ENCODE assay signal across 8 cellular contexts in genomic region chr4:84258905-84259830, GRCh38.
DNase-seq lines count a peak whose midpoint lies in the region; ATAC-seq and TF ChIP-seq lines count a peak whose summit lies in the region.

No MANE protein-coding gene starts in this region.

- no peaks in the 10 kb centered on the region for H3K36me3 Mint-ChIP-seq in stimulated activated memory B cell treated with anti-CD40 and anti-IgM and Interleukin-4, amounts not matched to agents 10 μg/mL and 1 μg/mL and 100 μg/mL, for 72 hours

- intact Hi-C loops in PC-9 (cut with micrococcal nuclease; ENCODE audit: unreplicated experiment), result loop anchor here (2.0 to 5.0 kb wide), 2 partner anchors 487 to 614 kb away; no protein-coding TSS in a partner anchor

- ATAC-seq in GM18909 (IDR thresholded peaks at IDR 0.05; ENCODE audit: poor library complexity, unreplicated experiment) (peak; percentile 89), HG03060 (IDR thresholded peaks at IDR 0.05; ENCODE audit: low read depth, unreplicated experiment) (peak; percentile 86)
- ATAC-seq in stimulated activated memory B cell treated with anti-CD40 and anti-IgM and Interleukin-4, amounts not matched to agents 10 μg/mL and 1 μg/mL and 100 μg/mL, for 72 hours, result no peak

- H3K9me3 ChIP-seq in BLaER1 (peaks cover 24% of the 10 kb centered on the region), PC-9 (ENCODE audit: insufficient read depth, low read depth) (no peaks in the 10 kb centered on the region)

- BruUV-seq in PC-9 (replicated peaks; lab: Mats Ljungman, UMichigan), result no TSS peak

- H3K9ac ChIP-seq in BLaER1, result no peak overlapping the region

- no peak for DNase-seq in PC-9
- DNase-seq in foreskin melanocyte, result peak; percentile 49
- DNase-seq in RWPE1 (ENCODE audit: low spot score), result no peak
- no peak for DNase-seq in central memory CD4-positive, alpha-beta T cell

- no peaks in the 10 kb centered on the region for H3K4me1 Mint-ChIP-seq in stimulated activated memory B cell treated with anti-CD40 and anti-IgM and Interleukin-4, amounts not matched to agents 10 μg/mL and 1 μg/mL and 100 μg/mL, for 72 hours

- 0 out of 2 replicates have a peak overlapping the region, but pooled peaks have one; percentile 5 for H3K4me2 ChIP-seq in BLaER1
- H3K4me2 ChIP-seq in PC-9, result no peak overlapping the region

- H3K9me3 Mint-ChIP-seq in stimulated activated memory B cell treated with anti-CD40 and anti-IgM and Interleukin-4, amounts not matched to agents 10 μg/mL and 1 μg/mL and 100 μg/mL, for 72 hours, result peaks cover 20% of the 10 kb centered on the region

- H3K4me3 ChIP-seq in BLaER1 (no peak overlapping the region), PC-9 (no peak overlapping the region)

- no peak overlapping the region for H3K4me3 Mint-ChIP-seq in stimulated activated memory B cell treated with anti-CD40 and anti-IgM and Interleukin-4, amounts not matched to agents 10 μg/mL and 1 μg/mL and 100 μg/mL, for 72 hours

- no peaks in the 10 kb centered on the region for H3K27me3 Mint-ChIP-seq in stimulated activated memory B cell treated with anti-CD40 and anti-IgM and Interleukin-4, amounts not matched to agents 10 μg/mL and 1 μg/mL and 100 μg/mL, for 72 hours

- H4K20me1 ChIP-seq in BLaER1, result no peaks in the 10 kb centered on the region
- H4K20me1 ChIP-seq in PC-9 (ENCODE audit: insufficient read depth), result no peaks in the 10 kb centered on the region

- H3K4me1 ChIP-seq in BLaER1 (peaks cover 13% of the 10 kb centered on the region), PC-9 (replicated peaks; ENCODE audit: insufficient read depth) (no peaks in the 10 kb centered on the region)

- no peak overlapping the region for H3K27ac ChIP-seq in BLaER1
- no peak overlapping the region for H3K27ac ChIP-seq in PC-9
- H3K27ac ChIP-seq in RWPE1, result no peak overlapping the region

- H3K36me3 ChIP-seq in BLaER1 (no peaks in the 10 kb centered on the region), PC-9 (ENCODE audit: low read depth) (no peaks in the 10 kb centered on the region)

- H3K79me2 ChIP-seq in PC-9 (ENCODE audit: low read depth), result no peaks in the 10 kb centered on the region

- no peak overlapping the region for H3K27ac Mint-ChIP-seq in stimulated activated memory B cell treated with anti-CD40 and anti-IgM and Interleukin-4, amounts not matched to agents 10 μg/mL and 1 μg/mL and 100 μg/mL, for 72 hours

- no peaks in the 10 kb centered on the region for H3K9me2 ChIP-seq in PC-9 (ENCODE audit: insufficient read depth)

- TF ChIP-seq CTCF in PC-9 (conservative IDR thresholded peaks at IDR 0.05), result peak; percentile 72
- TF ChIP-seq CTCF in RWPE1 (conservative IDR thresholded peaks at IDR 0.05; ENCODE audit: low read depth), result no peak; the same call in 1 of the 2 replicates

- POLR2A ChIA-PET in PC-9 (lab: Charles Lee; ENCODE audit: unreplicated experiment) (no interaction called here), RWPE1 (lab: Yijun Ruan, JAX; ENCODE audit: low non-redundant PET) (no interaction called here)

- H2AFZ ChIP-seq in PC-9, result no peak overlapping the region

- H3F3A ChIP-seq in PC-9 (ENCODE audit: insufficient read depth, low read depth), result no peaks in the 10 kb centered on the region

- CTCF ChIA-PET in PC-9 (lab: Charles Lee), result no interaction called here
- CTCF ChIA-PET in RWPE1 (lab: Yijun Ruan, JAX), result interaction anchor here (0.7 kb wide), 1 partner anchor 47 kb away, joined by 3 read pairs; no protein-coding TSS in a partner anchor

- H3K27me3 ChIP-seq in BLaER1, result no peaks in the 10 kb centered on the region
- H3K27me3 ChIP-seq in PC-9 (ENCODE audit: insufficient read depth, low read depth), result no peaks in the 10 kb centered on the region
